In the genomic region with DNA sequence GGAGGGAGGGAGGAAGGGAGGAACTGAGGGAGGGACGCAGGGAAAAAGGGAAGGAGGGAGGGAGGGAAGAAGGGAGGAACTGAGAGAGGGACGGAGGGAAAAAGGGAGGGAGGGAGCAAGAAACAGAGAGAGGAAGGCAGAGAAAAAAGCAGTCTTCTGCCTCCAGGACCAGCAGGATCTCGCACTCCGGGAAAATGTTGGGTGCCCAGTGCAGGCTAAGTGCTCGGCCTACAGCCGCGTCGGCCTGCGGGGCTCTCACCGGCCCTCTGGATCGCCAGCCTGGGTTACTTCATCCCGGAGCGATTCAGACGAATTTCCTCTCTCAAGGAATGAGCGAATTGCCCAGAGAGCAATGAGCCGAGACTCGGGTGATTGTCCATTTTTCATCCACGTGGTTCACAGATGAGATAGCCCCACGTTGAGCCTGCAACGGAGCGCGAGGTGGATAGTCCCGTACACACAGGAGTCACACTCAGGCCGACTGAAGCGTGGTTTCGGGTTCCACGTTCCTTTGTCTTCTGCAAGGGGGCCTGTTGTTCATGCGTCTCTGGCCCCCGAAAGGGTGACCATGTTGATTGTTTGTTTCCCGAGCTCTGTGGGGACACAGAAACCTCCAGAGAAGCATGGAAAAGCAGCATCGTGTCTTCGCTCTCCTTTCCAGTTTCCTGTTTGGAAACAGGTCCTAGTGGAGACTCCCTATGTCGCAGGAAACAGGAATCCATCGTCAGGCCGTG, we compare ENCODE assay signal across 8 cellular contexts.
DNase-seq lines count a peak whose midpoint lies in the region; ATAC-seq and TF ChIP-seq lines count a peak whose summit lies in the region.
"Not testable (repeated sequence)": the region's sequence is repeated elsewhere in the genome, so short reads cannot be mapped to it uniquely, and the experiment has no call there.

No MANE protein-coding gene starts in this region.

- not testable (repeated sequence) for DNase-seq in HFFc6; PC-3; activated naive CD4-positive, alpha-beta T cell treated with anti-CD3 and anti-CD28 coated beads, Interleukin-2, amount 10 ng/mL, durations not matched to agents 7 days and 5 days; mammary epithelial cell
- peak; percentile 17 for DNase-seq in activated T-cell treated with anti-CD3 and anti-CD28 coated beads, Interleukin-2, amount 50 U/mL, for 24 hours

- not testable (repeated sequence) for H3K36me3 Mint-ChIP-seq in HFFc6 (ENCODE audit: low read depth); activated T-cell treated with anti-CD3 and anti-CD28 coated beads, Interleukin-2, amount 50 U/mL, for 24 hours (ENCODE audit: low read depth); activated naive CD4-positive, alpha-beta T cell treated with anti-CD3 and anti-CD28 coated beads, Interleukin-2, amount 10 ng/mL, durations not matched to agents 7 days and 5 days

- H3K4me3 ChIP-seq in ACC112 (ENCODE audit: low read depth, low read length) (peak overlapping the region; percentile 53), iPS-20b (ENCODE audit: low read length) (peak overlapping the region; percentile 40; the same call in 1 of the 2 replicates), parathyroid adenoma (ENCODE audit: low read depth, low read length) (peak overlapping the region; percentile 5)
- not testable (repeated sequence) for H3K4me3 ChIP-seq in PC-3 (ENCODE audit: low read length); mammary epithelial cell (replicated peaks in 1 of 3; ENCODE audit: insufficient read depth in 1 of 3, low read depth in 2 of 3, low read length in 3 of 3)

- not testable (repeated sequence) for H3K4me1 Mint-ChIP-seq in HFFc6 (ENCODE audit: low read depth); activated T-cell treated with anti-CD3 and anti-CD28 coated beads, Interleukin-2, amount 50 U/mL, for 24 hours (ENCODE audit: low read depth); activated naive CD4-positive, alpha-beta T cell treated with anti-CD3 and anti-CD28 coated beads, Interleukin-2, amount 10 ng/mL, durations not matched to agents 7 days and 5 days

- in situ Hi-C loops in mammary epithelial cell (cut with MboI; ENCODE audit: low sequenced_read_pairs in 2 of 2): not testable (repeated sequence)

- intact Hi-C loops in PC-3 (cut with micrococcal nuclease): loop anchor here (10.0 kb wide), 1 partner anchor 1034 kb away; no protein-coding TSS in a partner anchor
- intact Hi-C loops in mammary epithelial cell (cut with micrococcal nuclease): not testable (repeated sequence)

- not testable (repeated sequence) for H3K9ac ChIP-seq in PC-3 (ENCODE audit: low read length); mammary epithelial cell (ENCODE audit: insufficient read depth, low read length); iPS-20b (ENCODE audit: low read depth, low read length); parathyroid adenoma

- H3K9me3 Mint-ChIP-seq in HFFc6: peaks cover 54% of the 10 kb centered on the region
- H3K9me3 Mint-ChIP-seq in activated T-cell treated with anti-CD3 and anti-CD28 coated beads, Interleukin-2, amount 50 U/mL, for 24 hours: peaks cover 12% of the 10 kb centered on the region
- peaks cover 28% of the 10 kb centered on the region for H3K9me3 Mint-ChIP-seq in activated naive CD4-positive, alpha-beta T cell treated with anti-CD3 and anti-CD28 coated beads, Interleukin-2, amount 10 ng/mL, durations not matched to agents 7 days and 5 days

- peak overlapping the region; percentile 72 for H3K4me3 Mint-ChIP-seq in HFFc6
- not testable (repeated sequence) for H3K4me3 Mint-ChIP-seq in activated T-cell treated with anti-CD3 and anti-CD28 coated beads, Interleukin-2, amount 50 U/mL, for 24 hours
- H3K4me3 Mint-ChIP-seq in activated naive CD4-positive, alpha-beta T cell treated with anti-CD3 and anti-CD28 coated beads, Interleukin-2, amount 10 ng/mL, durations not matched to agents 7 days and 5 days: peak overlapping the region; percentile 23

- H3K27ac ChIP-seq in ACC112 (ENCODE audit: low read depth, low read length); PC-3 (ENCODE audit: low read length); mammary epithelial cell (ENCODE audit: insufficient read depth, low read depth, low read length); iPS-20b (ENCODE audit: low read length); parathyroid adenoma: not testable (repeated sequence)

- not testable (repeated sequence) for H3K9me2 ChIP-seq in PC-3 (replicated peaks; ENCODE audit: low read length)

- peak overlapping the region; percentile 25; the same call in 1 of the 2 replicates for H3K27ac Mint-ChIP-seq in HFFc6
- H3K27ac Mint-ChIP-seq in activated T-cell treated with anti-CD3 and anti-CD28 coated beads, Interleukin-2, amount 50 U/mL, for 24 hours; activated naive CD4-positive, alpha-beta T cell treated with anti-CD3 and anti-CD28 coated beads, Interleukin-2, amount 10 ng/mL, durations not matched to agents 7 days and 5 days: not testable (repeated sequence)

- CTCF ChIA-PET in PC-3 (lab: Charles Lee); activated naive CD4-positive, alpha-beta T cell treated with anti-CD3 and anti-CD28 coated beads, Interleukin-2, amount 10 ng/mL, durations not matched to agents 7 days and 5 days (lab: Charles Lee); mammary epithelial cell (lab: Charles Lee; ENCODE audit: low non-redundant PET): not testable (repeated sequence)

- BruUV-seq in PC-3 (replicated peaks; lab: Mats Ljungman, UMichigan); mammary epithelial cell (replicated peaks; lab: Mats Ljungman, UMichigan): not testable (repeated sequence)

- not testable (repeated sequence) for H3K79me2 ChIP-seq in ACC112 (ENCODE audit: control insufficient read depth, insufficient read depth, low read length, unreplicated experiment); PC-3 (ENCODE audit: low read length); mammary epithelial cell (ENCODE audit: insufficient read depth, low read length); parathyroid adenoma

- H3K4me1 ChIP-seq in ACC112 (ENCODE audit: control insufficient read depth, insufficient read depth, low read length, unreplicated experiment); PC-3 (ENCODE audit: insufficient read depth, low read length); mammary epithelial cell (ENCODE audit: insufficient read depth, low read length); iPS-20b (ENCODE audit: insufficient read depth, low read length); parathyroid adenoma: not testable (repeated sequence)

- not testable (repeated sequence) for H3K27me3 ChIP-seq in ACC112 (ENCODE audit: insufficient read depth, low read length); PC-3 (ENCODE audit: low read length); mammary epithelial cell (ENCODE audit: insufficient read depth, low read length); iPS-20b (ENCODE audit: insufficient read depth, low read length); parathyroid adenoma (ENCODE audit: control insufficient read depth, insufficient read depth, low read length)

- POLR2A ChIA-PET in PC-3 (lab: Charles Lee; ENCODE audit: unreplicated experiment): not testable (repeated sequence)

- H3K36me3 ChIP-seq in ACC112 (ENCODE audit: insufficient read depth, low read length); PC-3 (ENCODE audit: low read depth, low read length); mammary epithelial cell (ENCODE audit: insufficient read depth, low read length); iPS-20b (ENCODE audit: insufficient read depth, low read depth, low read length); parathyroid adenoma (ENCODE audit: control insufficient read depth, insufficient read depth, low read length): not testable (repeated sequence)

- H2AFZ ChIP-seq in ACC112 (ENCODE audit: low read length, unreplicated experiment) (peak overlapping the region; percentile 25), PC-3 (ENCODE audit: low read length) (peak overlapping the region; percentile 40; the same call in 1 of the 2 replicates), mammary epithelial cell (ENCODE audit: low read depth, low read length) (peak overlapping the region; percentile 20)
- H2AFZ ChIP-seq in parathyroid adenoma: not testable (repeated sequence)

- ATAC-seq in PC-3: not testable (repeated sequence)

- H3K4me2 ChIP-seq in PC-3 (ENCODE audit: low read length): peak overlapping the region; percentile 20; the same call in 1 of the 2 replicates
- H3K4me2 ChIP-seq in mammary epithelial cell (ENCODE audit: insufficient read depth, low read depth, low read length); parathyroid adenoma (ENCODE audit: low read length): not testable (repeated sequence)

- H3K9me3 ChIP-seq in PC-3 (ENCODE audit: low read length); parathyroid adenoma (ENCODE audit: control insufficient read depth, low read length): not testable (repeated sequence)
- peaks cover 27% of the 10 kb centered on the region for H3K9me3 ChIP-seq in mammary epithelial cell (replicated peaks; ENCODE audit: insufficient read depth, low read length)
- H3K9me3 ChIP-seq in iPS-20b (ENCODE audit: insufficient read depth, low read depth, low read length): peaks cover 64% of the 10 kb centered on the region

- H3F3A ChIP-seq in PC-3 (ENCODE audit: low read length, unreplicated experiment): not testable (repeated sequence)

- H4K20me1 ChIP-seq in PC-3 (ENCODE audit: low read length); mammary epithelial cell (ENCODE audit: insufficient read depth, low read length): not testable (repeated sequence)

- WGBS in mammary epithelial cell (ENCODE audit: low coverage, missing lambda C conversion rate): 36% methylated on average over 30 of the region's 35 CpGs

- not testable (repeated sequence) for H3K27me3 Mint-ChIP-seq in HFFc6 (ENCODE audit: insufficient read depth); activated T-cell treated with anti-CD3 and anti-CD28 coated beads, Interleukin-2, amount 50 U/mL, for 24 hours
- H3K27me3 Mint-ChIP-seq in activated naive CD4-positive, alpha-beta T cell treated with anti-CD3 and anti-CD28 coated beads, Interleukin-2, amount 10 ng/mL, durations not matched to agents 7 days and 5 days: peaks cover 44% of the 10 kb centered on the region

- dilution Hi-C loops in mammary epithelial cell (cut with HindIII; ENCODE audit: low sequenced_read_pairs): not testable (repeated sequence)

- not testable (repeated sequence) for TF ChIP-seq CTCF in HFFc6 (IDR thresholded peaks at IDR 0.05); PC-3 (conservative IDR thresholded peaks at IDR 0.05; ENCODE audit: low read depth, low read length); mammary epithelial cell (conservative IDR thresholded peaks at IDR 0.05 in 1 of 2, IDR thresholded peaks at IDR 0.05 in 1 of 2; ENCODE audit: extremely low read depth in 1 of 2, insufficient read depth in 1 of 2, low read depth in 1 of 2, low read length in 2 of 2); parathyroid adenoma (IDR thresholded peaks at IDR 0.05)
